8 cellular contexts compared by ENCODE assay signal in genomic region chr4:7831330-7831729, GRCh38.
DNase-seq lines count a peak whose midpoint lies in the region; ATAC-seq and TF ChIP-seq lines count a peak whose summit lies in the region.

No MANE protein-coding gene starts in this region.

- no peak overlapping the region for H2BK15ac ChIP-seq in mesendoderm (replicated peaks; ENCODE audit: low read depth)

- no peak overlapping the region for H3K9ac ChIP-seq in mesendoderm (ENCODE audit: low read length)

- H3K79me1 ChIP-seq in mesendoderm (ENCODE audit: low read length), result peaks cover 7% of the 10 kb centered on the region

- no peaks in the 10 kb centered on the region for H3K79me2 ChIP-seq in mesendoderm (ENCODE audit: control insufficient read depth, insufficient read depth, low read length)

- no peak overlapping the region for H3K23ac ChIP-seq in mesendoderm (ENCODE audit: low read length)

- H4K5ac ChIP-seq in mesendoderm (ENCODE audit: low read length), result no peak overlapping the region

- no peak overlapping the region for H2BK5ac ChIP-seq in mesendoderm (ENCODE audit: low read length)

- H3K4me3 ChIP-seq in Peyer's patch (no peak overlapping the region), esophagus (ENCODE audit: low read depth in 1 of 2, low read length in 2 of 2) (no peak overlapping the region), mesendoderm (ENCODE audit: low read length) (no peak overlapping the region), ovary (no peak overlapping the region)

- no peak overlapping the region for H3K4me2 ChIP-seq in mesendoderm (ENCODE audit: low read length)

- H3K27me3 ChIP-seq in Peyer's patch (no peaks in the 10 kb centered on the region), esophagus (ENCODE audit: control insufficient read depth in 1 of 2, insufficient read depth in 2 of 2, low read length in 2 of 2) (no peaks in the 10 kb centered on the region), mesendoderm (ENCODE audit: insufficient read depth, low read length, poor library complexity) (no peaks in the 10 kb centered on the region), ovary (no peaks in the 10 kb centered on the region)

- H3K56ac ChIP-seq in mesendoderm (ENCODE audit: low read length), result no peak overlapping the region

- no peak overlapping the region for H3K27ac Mint-ChIP-seq in progenitor cell of endocrine pancreas

- intact Hi-C loops in ovary (cut with DNase I), result no loop called here

- ATAC-seq in GM19035 (IDR thresholded peaks at IDR 0.05; ENCODE audit: unreplicated experiment), result peak; percentile 76

- no peak overlapping the region for H3K18ac ChIP-seq in mesendoderm (ENCODE audit: low read length)

- peaks cover 3% of the 10 kb centered on the region for H3K9me3 Mint-ChIP-seq in progenitor cell of endocrine pancreas (ENCODE audit: low read depth)

- no peak for TF ChIP-seq POLR2A in Peyer's patch (IDR thresholded peaks at IDR 0.05)
- no peak for TF ChIP-seq POLR2A in ovary (IDR thresholded peaks at IDR 0.05)

- H3K4me1 ChIP-seq in Peyer's patch, result peaks cover 0 to 13% (median 3%) of the 10 kb centered on the region in 4 donors
- H3K4me1 ChIP-seq in esophagus (ENCODE audit: control insufficient read depth in 2 of 2, insufficient read depth in 2 of 2, low read length in 1 of 2), result no peaks in the 10 kb centered on the region
- peaks cover 4% of the 10 kb centered on the region for H3K4me1 ChIP-seq in mesendoderm (ENCODE audit: control insufficient read depth, low read depth, low read length)
- H3K4me1 ChIP-seq in ovary (ENCODE audit: insufficient read depth), result peaks cover 11% of the 10 kb centered on the region

- no peaks in the 10 kb centered on the region for H3K9me3 ChIP-seq in Peyer's patch
- H3K9me3 ChIP-seq in esophagus (ENCODE audit: control insufficient read depth in 2 of 2, insufficient read depth in 1 of 2, low read depth in 1 of 2, low read length in 1 of 2), result no peaks in the 10 kb centered on the region
- no peaks in the 10 kb centered on the region for H3K9me3 ChIP-seq in ovary

- H3K4me1 Mint-ChIP-seq in progenitor cell of endocrine pancreas (ENCODE audit: low read depth), result no peaks in the 10 kb centered on the region

- no peak overlapping the region for H2AK5ac ChIP-seq in mesendoderm (ENCODE audit: low read length)

- 57 to 61% methylated on average over 7 of the region's 7 CpGs for WGBS in esophagus, 2 donors
- WGBS in mesendoderm (ENCODE audit: extremely low coverage, insufficient coverage, low lambda C conversion rate), result no CpG with 5 or more reads among the region's 7 CpGs
- 71 to 73% (median 72%) methylated on average over 7 of the region's 7 CpGs for WGBS in ovary, 3 donors

- no peak overlapping the region for H3K4ac ChIP-seq in mesendoderm (ENCODE audit: low read depth, low read length)

- DNase-seq in Peyer's patch (no peak), progenitor cell of endocrine pancreas (ENCODE audit: low spot score, unreplicated experiment) (no peak), mesendoderm (no peak), ovary (no peak), NCI-H2081 (lab: John Stamatoyannopoulos, UW) (no peak)
- DNase-seq in stimulated activated CD4-positive, alpha-beta T cell treated with anti-CD3 and anti-CD28 coated beads, Interleukin-2, amount 100 ng/mL, for 24 hours, result peak; percentile 44 to 50

- no peak overlapping the region for H4K8ac ChIP-seq in mesendoderm (ENCODE audit: low read depth, low read length)

- H2BK120ac ChIP-seq in mesendoderm (ENCODE audit: low read depth, low read length), result no peak overlapping the region

- peaks cover 36% of the 10 kb centered on the region for H3K36me3 Mint-ChIP-seq in progenitor cell of endocrine pancreas (ENCODE audit: insufficient read depth)

- H3K4me3 Mint-ChIP-seq in progenitor cell of endocrine pancreas (ENCODE audit: low read depth), result no peak overlapping the region

- H3K27ac ChIP-seq in Peyer's patch (peak overlapping the region; percentile 26 to 80 (median 54)), esophagus (ENCODE audit: low read depth in 2 of 2, low read length in 1 of 2) (peak overlapping the region; percentile 34 to 67), mesendoderm (ENCODE audit: low read depth, low read length) (no peak overlapping the region), ovary (no peak overlapping the region)

- no peaks in the 10 kb centered on the region for H3K27me3 Mint-ChIP-seq in progenitor cell of endocrine pancreas

- H3K36me3 ChIP-seq in Peyer's patch (no peaks in the 10 kb centered on the region), esophagus (ENCODE audit: control insufficient read depth in 2 of 2, insufficient read depth in 2 of 2, low read length in 1 of 2) (peaks cover 0 to 2% of the 10 kb centered on the region in 2 donors), mesendoderm (ENCODE audit: control insufficient read depth, insufficient read depth, low read length) (no peaks in the 10 kb centered on the region), ovary (no peaks in the 10 kb centered on the region)

- TF ChIP-seq CTCF in Peyer's patch (IDR thresholded peaks at IDR 0.05) (no peak), progenitor cell of endocrine pancreas (IDR thresholded peaks at IDR 0.05; ENCODE audit: unreplicated experiment) (no peak), ovary (IDR thresholded peaks at IDR 0.05) (no peak)

- no peak for TF ChIP-seq EP300 in ovary (IDR thresholded peaks at IDR 0.05)

Comparison
In these comparisons a context has a peak if more than half of its experiments do, and no peak if none do; other contexts are left out.
1. DNase-seq: peak in stimulated activated CD4-positive, alpha-beta T cell treated with anti-CD3 and anti-CD28 coated beads, Interleukin-2, amount 100 ng/mL, for 24 hours (2 of 2); none in Peyer's patch (0 of 3), progenitor cell of endocrine pancreas (single experiment), mesendoderm (single experiment), ovary (0 of 5) and NCI-H2081 (0 of 2).
2. H3K27ac ChIP-seq: peak in Peyer's patch (4 of 4) and esophagus (2 of 2); none in mesendoderm (single experiment) and ovary (0 of 2).